ENCODE assay signal across 27 cellular contexts in the genomic region with DNA sequence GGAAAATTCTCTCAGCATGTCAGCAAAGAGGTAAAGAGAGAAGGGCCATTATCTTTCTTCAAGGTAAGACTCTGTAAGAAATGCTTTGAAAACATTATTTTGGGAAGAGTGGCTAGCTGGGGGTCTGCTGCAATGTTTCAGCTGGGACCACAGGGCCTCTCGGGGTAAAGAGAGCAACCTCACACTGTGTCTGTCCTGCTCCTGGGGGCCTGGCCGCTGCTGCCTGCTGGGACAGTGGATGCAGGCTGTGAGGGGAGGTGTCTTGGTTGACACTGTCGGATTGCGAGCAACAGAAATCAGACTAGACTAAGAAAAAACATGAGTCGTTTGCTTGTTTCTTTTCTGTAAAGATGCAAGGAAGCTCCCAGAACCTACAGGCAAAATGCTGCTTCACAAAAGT.
"Had no signal": no experiment of that assay in that cellular context is flagged by ENCODE, and none has a peak within 500 bp of the region (broad histone marks: within the 10 kb centered on the region; RNA-seq: fewer than 3 reads in every experiment).

No MANE protein-coding gene starts in this region.

- DNase-seq: effector CD8-positive, alpha-beta T cell; endodermal cell; foreskin fibroblast; gastrocnemius medialis; head of caudate nucleus; naive B cell; nucleus accumbens; stimulated activated CD4-positive, alpha-beta T cell treated with anti-CD3 and anti-CD28 coated beads, Interleukin-12 subunit alpha, Interleukin-12 subunit beta, amount 100 ng/mL, for 4 hours; stimulated activated CD4-positive, alpha-beta T cell treated with anti-CD3 and anti-CD28 coated beads, Interleukin-1b, Interleukin-23, amount 100 ng/mL, for 48 hours; stimulated activated CD4-positive, alpha-beta T cell treated with anti-CD3 and anti-CD28 coated beads, Interleukin-4, amount 100 ng/mL, for 1 hour; stimulated activated CD8-positive, alpha-beta memory T cell treated with anti-CD3 and anti-CD28 coated beads, Interleukin-4, amount 100 ng/mL, for 48 hours; stimulated activated naive CD4-positive, alpha-beta T cell treated with Interleukin-2 at 50 U/mL for 16 hours; stomach; thyroid gland; trophoblast cell had no signal

- H3K4me3 ChIP-seq: gastrocnemius medialis, lung, mucosa of descending colon, prostate gland, right atrium auricular region, smooth muscle cell, stomach, thyroid gland, vagina had no signal

- H3K4me2 ChIP-seq: smooth muscle cell had no signal

- H3K4me3 Mint-ChIP-seq: dendritic cell treated with granulocyte-macrophage colony-stimulating factor and Interleukin-4, amounts not matched to agents 40 ng/mL and 50 ng/mL, for 4 days; endodermal cell; memory B cell; mesothelial cell of epicardium; natural killer cell treated with Interleukin-12 subunit alpha and Interleukin-12 subunit beta and Interleukin-15 and Interleukin-18, amount 100 ng/mL, for 72 hours had no signal

- H3K27me3 ChIP-seq: gastrocnemius medialis, stomach, thyroid gland, vagina had no signal

- H3K36me3 ChIP-seq: gastrocnemius medialis, prostate gland, right atrium auricular region, stomach, thyroid gland, vagina had no signal

- H3K27ac Mint-ChIP-seq: dendritic cell treated with granulocyte-macrophage colony-stimulating factor and Interleukin-4, amounts not matched to agents 40 ng/mL and 50 ng/mL, for 4 days; endodermal cell; memory B cell; mesothelial cell of epicardium; natural killer cell treated with Interleukin-12 subunit alpha and Interleukin-12 subunit beta and Interleukin-15 and Interleukin-18, amount 100 ng/mL, for 72 hours had no signal

- ATAC-seq: gastrocnemius medialis, sciatic nerve had no signal

- H3K27ac ChIP-seq: epithelial cell of prostate, gastrocnemius medialis, prostate gland, right atrium auricular region, stomach, thyroid gland, vagina had no signal

- H3K9me3 Mint-ChIP-seq: dendritic cell treated with granulocyte-macrophage colony-stimulating factor and Interleukin-4, amounts not matched to agents 40 ng/mL and 50 ng/mL, for 4 days; endodermal cell; memory B cell; mesothelial cell of epicardium; naive B cell; natural killer cell treated with Interleukin-12 subunit alpha and Interleukin-12 subunit beta and Interleukin-15 and Interleukin-18, amount 100 ng/mL, for 72 hours had no signal

- H3K36me3 Mint-ChIP-seq: memory B cell; mesothelial cell of epicardium; naive B cell; natural killer cell treated with Interleukin-12 subunit alpha and Interleukin-12 subunit beta and Interleukin-15 and Interleukin-18, amount 100 ng/mL, for 72 hours had no signal

- H3K9me3 ChIP-seq: gastrocnemius medialis, mucosa of descending colon, prostate gland, right atrium auricular region, stomach, thyroid gland, vagina had no signal

- H3K4me1 ChIP-seq: prostate gland, right atrium auricular region, thyroid gland, vagina had no signal
